In the genomic region with DNA sequence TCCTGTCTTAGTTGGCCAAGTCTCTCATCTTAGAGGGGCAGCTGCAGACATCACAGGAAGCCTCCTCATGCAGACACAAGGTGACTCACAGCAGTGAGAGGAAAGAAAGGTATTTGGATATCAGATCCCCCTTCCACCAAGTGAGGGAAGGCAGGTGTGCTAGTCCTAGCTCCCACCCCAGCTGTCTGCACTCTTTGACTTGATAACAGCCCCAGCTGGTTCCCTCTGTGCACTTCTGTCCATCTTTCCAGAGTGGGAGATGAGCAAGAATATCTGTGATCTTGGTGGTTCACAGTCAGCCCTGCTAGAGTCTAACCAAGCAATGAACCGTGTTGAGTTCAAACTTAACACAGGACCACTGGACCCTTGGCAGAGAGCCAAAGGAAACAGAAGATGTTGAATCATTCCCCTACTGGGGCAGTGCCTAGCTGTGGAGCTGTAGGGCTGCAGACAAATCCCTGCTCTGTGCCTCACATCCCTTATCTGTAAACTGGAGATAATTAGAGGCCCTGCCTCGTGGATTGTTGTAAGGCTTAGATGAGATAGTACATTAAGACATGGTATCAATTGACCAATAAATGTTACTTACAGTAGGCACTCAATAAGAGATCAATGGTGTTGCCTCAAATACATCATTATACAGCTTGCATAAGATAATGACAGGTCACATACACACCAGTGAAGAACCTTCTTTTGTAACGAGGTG, we compare ENCODE assay signal across 8 cellular contexts. TPM values are rescaled to one million over a fixed set of nuclear protein-coding genes. Genes with fewer than 3 reads are reported as not detected.
DNase-seq lines count a peak whose midpoint lies in the region; ATAC-seq and TF ChIP-seq lines count a peak whose summit lies in the region.

No MANE protein-coding gene starts in this region.

- CTCF ChIA-PET in PC-9 (lab: Charles Lee): interaction anchor here (0.6 to 1.3 kb wide), 4 partner anchors 15 to 475 kb away, joined by 4 to 7 read pairs (median 5); partner anchors contain the start of gene SH3RF2
- CTCF ChIA-PET in activated CD8-positive, alpha-beta memory T cell treated with anti-CD3 and anti-CD28 coated beads, Interleukin-2, amount 10 ng/mL, durations not matched to agents 7 days and 5 days (lab: Charles Lee): no interaction called here

- peaks cover 12% of the 10 kb centered on the region for H3K27me3 Mint-ChIP-seq in stimulated activated naive CD8-positive, alpha-beta T cell treated with anti-CD3 and anti-CD28 coated beads, Interleukin-15, amount 100 ng/mL, for 72 hours
- peaks cover 8% of the 10 kb centered on the region for H3K27me3 Mint-ChIP-seq in activated CD8-positive, alpha-beta memory T cell treated with anti-CD3 and anti-CD28 coated beads, Interleukin-2, amount 10 ng/mL, durations not matched to agents 7 days and 5 days

- H3K9me3 ChIP-seq in PC-9 (ENCODE audit: insufficient read depth, low read depth): no peaks in the 10 kb centered on the region
- no peaks in the 10 kb centered on the region for H3K9me3 ChIP-seq in aorta (ENCODE audit: control insufficient read depth, low read length)

- H3K36me3 ChIP-seq in PC-9 (ENCODE audit: low read depth): no peaks in the 10 kb centered on the region
- no peaks in the 10 kb centered on the region for H3K36me3 ChIP-seq in aorta (ENCODE audit: control insufficient read depth in 1 of 2, insufficient read depth in 2 of 2, low read length in 1 of 2)

- H3K9me3 Mint-ChIP-seq in stimulated activated naive CD8-positive, alpha-beta T cell treated with anti-CD3 and anti-CD28 coated beads, Interleukin-15, amount 100 ng/mL, for 72 hours: peaks cover 14% of the 10 kb centered on the region in 2 donors
- no peaks in the 10 kb centered on the region for H3K9me3 Mint-ChIP-seq in activated CD8-positive, alpha-beta memory T cell treated with anti-CD3 and anti-CD28 coated beads, Interleukin-2, amount 10 ng/mL, durations not matched to agents 7 days and 5 days (ENCODE audit: low read depth)

- H3K4me2 ChIP-seq in PC-9: peak overlapping the region; percentile 34

- H3K27ac Mint-ChIP-seq in stimulated activated naive CD8-positive, alpha-beta T cell treated with anti-CD3 and anti-CD28 coated beads, Interleukin-15, amount 100 ng/mL, for 72 hours: no peak overlapping the region
- H3K27ac Mint-ChIP-seq in activated CD8-positive, alpha-beta memory T cell treated with anti-CD3 and anti-CD28 coated beads, Interleukin-2, amount 10 ng/mL, durations not matched to agents 7 days and 5 days: no peak overlapping the region

- H3K27me3 ChIP-seq in PC-9 (ENCODE audit: insufficient read depth, low read depth) (no peaks in the 10 kb centered on the region), foreskin keratinocyte (no peaks in the 10 kb centered on the region), aorta (ENCODE audit: control insufficient read depth in 1 of 2, insufficient read depth in 2 of 2, low read length in 1 of 2) (no peaks in the 10 kb centered on the region)

- H3K9me2 ChIP-seq in PC-9 (ENCODE audit: insufficient read depth): no peaks in the 10 kb centered on the region

- peak; percentile 33 for ATAC-seq in stimulated activated naive CD8-positive, alpha-beta T cell treated with anti-CD3 and anti-CD28 coated beads, Interleukin-15, amount 100 ng/mL, for 72 hours
- no peak for ATAC-seq in stimulated activated naive CD8-positive, alpha-beta T cell treated with anti-CD3 and anti-CD28 coated beads, Interleukin-15, Interleukin-2, amounts not matched to agents 100 U/mL and 50 U/mL, for 24 hours
- peak; percentile 93 for ATAC-seq in foreskin keratinocyte
- peak; percentile 58 for ATAC-seq in aorta (ENCODE audit: low FRiP score)
- ATAC-seq in activated CD8-positive, alpha-beta memory T cell treated with anti-CD3 and anti-CD28 coated beads, Interleukin-2, amount 10 ng/mL, durations not matched to agents 7 days and 5 days: no peak
- ATAC-seq in HG03025 (IDR thresholded peaks at IDR 0.05; ENCODE audit: low FRiP score, unreplicated experiment): no peak
- no peak for ATAC-seq in GM19328 (IDR thresholded peaks at IDR 0.05; ENCODE audit: unreplicated experiment)

- 28 to 30% methylated on average over 3 of the region's 3 CpGs for WGBS in aorta, 2 donors

- BruUV-seq in PC-9 (replicated peaks; lab: Mats Ljungman, UMichigan): no TSS peak

- H4K20me1 ChIP-seq in PC-9 (ENCODE audit: insufficient read depth): no peaks in the 10 kb centered on the region

- H3K4me3 ChIP-seq in PC-9 (no peak overlapping the region), aorta (ENCODE audit: low read length in 2 of 2) (no peak overlapping the region)

- TF ChIP-seq CTCF in PC-9 (conservative IDR thresholded peaks at IDR 0.05) (no peak), foreskin keratinocyte (conservative IDR thresholded peaks at IDR 0.05) (peak; percentile 25)

- H3K79me2 ChIP-seq in PC-9 (ENCODE audit: low read depth): no peaks in the 10 kb centered on the region

- POLR2A ChIA-PET in PC-9 (lab: Charles Lee; ENCODE audit: unreplicated experiment): interaction anchor here (0.5 to 0.7 kb wide), 4 partner anchors 36 to 73 kb away, joined by 4 to 7 read pairs (median 6); no protein-coding TSS in a partner anchor

- H3K4me1 Mint-ChIP-seq in stimulated activated naive CD8-positive, alpha-beta T cell treated with anti-CD3 and anti-CD28 coated beads, Interleukin-15, amount 100 ng/mL, for 72 hours: no peaks in the 10 kb centered on the region
- H3K4me1 Mint-ChIP-seq in activated CD8-positive, alpha-beta memory T cell treated with anti-CD3 and anti-CD28 coated beads, Interleukin-2, amount 10 ng/mL, durations not matched to agents 7 days and 5 days: no peaks in the 10 kb centered on the region

- no peak for DNase-seq in stimulated activated naive CD8-positive, alpha-beta T cell treated with anti-CD3 and anti-CD28 coated beads, Interleukin-15, amount 100 ng/mL, for 72 hours
- no peak for DNase-seq in stimulated activated naive CD8-positive, alpha-beta T cell treated with anti-CD3 and anti-CD28 coated beads, Interleukin-15, Interleukin-2, amounts not matched to agents 100 U/mL and 50 U/mL, for 24 hours
- peak; percentile 66 to 77 for DNase-seq in PC-9
- DNase-seq in foreskin keratinocyte: peak; percentile 95 to 98
- peak in 1 of 2 donors; percentile 58 for DNase-seq in aorta
- no peak for DNase-seq in activated CD8-positive, alpha-beta memory T cell treated with anti-CD3 and anti-CD28 coated beads, Interleukin-2, amount 10 ng/mL, durations not matched to agents 7 days and 5 days

- no peak overlapping the region for H2AFZ ChIP-seq in PC-9

- H3K4me1 ChIP-seq in PC-9 (replicated peaks; ENCODE audit: insufficient read depth) (peaks cover 46% of the 10 kb centered on the region), foreskin keratinocyte (peaks cover 42% of the 10 kb centered on the region), aorta (ENCODE audit: control insufficient read depth in 1 of 2, insufficient read depth in 2 of 2, low read length in 2 of 2) (peaks cover 7% of the 10 kb centered on the region in 2 donors)

- peak overlapping the region; percentile 32; the same call in 1 of the 2 replicates for H3K27ac ChIP-seq in PC-9
- H3K27ac ChIP-seq in foreskin keratinocyte: peak overlapping the region; percentile 67
- H3K27ac ChIP-seq in aorta (ENCODE audit: low read depth in 1 of 2, low read length in 2 of 2): peak overlapping the region; percentile 32 to 98

- H3K4me3 Mint-ChIP-seq in stimulated activated naive CD8-positive, alpha-beta T cell treated with anti-CD3 and anti-CD28 coated beads, Interleukin-15, amount 100 ng/mL, for 72 hours: no peak overlapping the region
- no peak overlapping the region for H3K4me3 Mint-ChIP-seq in activated CD8-positive, alpha-beta memory T cell treated with anti-CD3 and anti-CD28 coated beads, Interleukin-2, amount 10 ng/mL, durations not matched to agents 7 days and 5 days

- H3F3A ChIP-seq in PC-9 (ENCODE audit: insufficient read depth, low read depth): peaks cover 18% of the 10 kb centered on the region

- intact Hi-C loops in PC-9 (cut with micrococcal nuclease; ENCODE audit: unreplicated experiment): loop anchor here (1.0 to 5.0 kb wide), 4 partner anchors 14 to 52 kb away; partner anchors contain the start of gene SH3RF2
- intact Hi-C loops in aorta (cut with DNase I): loop anchor here in 1 of 2 donors (5.0 kb wide), 1 partner anchor 38 kb away; the partner anchor contains the start of gene SH3RF2

- H3K36me3 Mint-ChIP-seq in activated CD8-positive, alpha-beta memory T cell treated with anti-CD3 and anti-CD28 coated beads, Interleukin-2, amount 10 ng/mL, durations not matched to agents 7 days and 5 days: no peaks in the 10 kb centered on the region

RNA-seq across cellular contexts. Expression of gene SH3RF2, which starts 39.1 kb away (rescaled TPM):
- total RNA-seq in PC-9 (2021) (30.9 and 37.2 TPM in 2 replicates), foreskin keratinocyte (37.1 and 40.7 TPM in 2 replicates), aorta (1 to 10 TPM; 3.1 to 4.5 TPM)
- polyA plus RNA-seq in foreskin keratinocyte (22.9 and 23.9 TPM in 2 replicates), aorta (10 to 100 TPM in 1 of 2 donors, 1 to 10 TPM in 1; 3.6 to 12.9 TPM)
- under 1 TPM in 1 of 2 experiments, not detected in 1; 0.12 TPM for total RNA-seq in activated CD8-positive, alpha-beta memory T cell treated with anti-CD3 and anti-CD28 coated beads, Interleukin-2, amount 10 ng/mL, durations not matched to agents 7 days and 5 days

Comparison
In these comparisons a context has a peak if more than half of its experiments do, and no peak if none do; other contexts are left out.
1. ATAC-seq: peak in stimulated activated naive CD8-positive, alpha-beta T cell treated with anti-CD3 and anti-CD28 coated beads, Interleukin-15, amount 100 ng/mL, for 72 hours (single experiment), foreskin keratinocyte (single experiment) and aorta (single experiment); none in stimulated activated naive CD8-positive, alpha-beta T cell treated with anti-CD3 and anti-CD28 coated beads, Interleukin-15, Interleukin-2, amounts not matched to agents 100 U/mL and 50 U/mL, for 24 hours (single experiment), activated CD8-positive, alpha-beta memory T cell treated with anti-CD3 and anti-CD28 coated beads, Interleukin-2, amount 10 ng/mL, durations not matched to agents 7 days and 5 days (single experiment), HG03025 (single experiment) and GM19328 (single experiment).
2. DNase-seq: peak in PC-9 (2 of 2) and foreskin keratinocyte (2 of 2); none in stimulated activated naive CD8-positive, alpha-beta T cell treated with anti-CD3 and anti-CD28 coated beads, Interleukin-15, amount 100 ng/mL, for 72 hours (0 of 2), stimulated activated naive CD8-positive, alpha-beta T cell treated with anti-CD3 and anti-CD28 coated beads, Interleukin-15, Interleukin-2, amounts not matched to agents 100 U/mL and 50 U/mL, for 24 hours (single experiment) and activated CD8-positive, alpha-beta memory T cell treated with anti-CD3 and anti-CD28 coated beads, Interleukin-2, amount 10 ng/mL, durations not matched to agents 7 days and 5 days (single experiment).
3. Peak in every context shown above with its lines, with median percentiles within 50 percentile points of each other: H3K27ac ChIP-seq.